Comparison of ENCODE assay signal across 21 cellular contexts in genomic region chr21:14318598-14318997, GRCh38.
"Had no signal": no experiment of that assay in that cellular context is flagged by ENCODE, and none has a peak within 500 bp of the region (broad histone marks: within the 10 kb centered on the region; RNA-seq: fewer than 3 reads in every experiment).

No MANE protein-coding gene starts in this region.

- H3K9ac ChIP-seq: parathyroid adenoma had no signal

- H3K36me3 ChIP-seq: gastrocnemius medialis, thyroid gland had no signal

- H3K27ac ChIP-seq: gastrocnemius medialis, parathyroid adenoma, thyroid gland had no signal

- H3K4me3 ChIP-seq: gastrocnemius medialis, lung, smooth muscle cell, thyroid gland had no signal

- H3K36me3 Mint-ChIP-seq: activated CD8-positive, alpha-beta memory T cell treated with anti-CD3 and anti-CD28 coated beads, Interleukin-2, amount 10 ng/mL, durations not matched to agents 7 days and 5 days; activated naive CD8-positive, alpha-beta T cell treated with anti-CD3 and anti-CD28 coated beads for 36 hours; natural killer cell treated with Interleukin-12 subunit alpha and Interleukin-12 subunit beta and Interleukin-15 and Interleukin-18, amount 100 ng/mL, for 72 hours had no signal

- ATAC-seq: activated CD8-positive, alpha-beta memory T cell treated with anti-CD3 and anti-CD28 coated beads, Interleukin-2, amount 10 ng/mL, durations not matched to agents 7 days and 5 days; esophagus mucosa; gastrocnemius medialis; left lobe of liver; natural killer cell treated with Interleukin-12 subunit alpha and Interleukin-12 subunit beta and Interleukin-15 and Interleukin-18, amount 100 ng/mL, for 72 hours; sciatic nerve had no signal

- H3K79me2 ChIP-seq: parathyroid adenoma had no signal

- H3K4me1 ChIP-seq: gastrocnemius medialis, parathyroid adenoma, thyroid gland had no signal

- H3K4me2 ChIP-seq: smooth muscle cell had no signal

- H3K4me3 Mint-ChIP-seq: activated B cell treated with CpG ODN at 0.5 μM for 24 hours; activated CD4-positive, alpha-beta memory T cell treated with anti-CD3 and anti-CD28 coated beads, Interleukin-2, amount 10 ng/mL, durations not matched to agents 7 days and 5 days; activated CD8-positive, alpha-beta memory T cell treated with anti-CD3 and anti-CD28 coated beads, Interleukin-2, amount 10 ng/mL, durations not matched to agents 7 days and 5 days; activated naive CD8-positive, alpha-beta T cell treated with anti-CD3 and anti-CD28 coated beads for 36 hours; natural killer cell treated with Interleukin-12 subunit alpha and Interleukin-12 subunit beta and Interleukin-15 and Interleukin-18, amount 100 ng/mL, for 72 hours had no signal

- H3K27me3 ChIP-seq: gastrocnemius medialis, thyroid gland had no signal

- H3K27ac Mint-ChIP-seq: activated B cell treated with CpG ODN at 0.5 μM for 24 hours; activated CD4-positive, alpha-beta memory T cell treated with anti-CD3 and anti-CD28 coated beads, Interleukin-2, amount 10 ng/mL, durations not matched to agents 7 days and 5 days; activated CD8-positive, alpha-beta memory T cell treated with anti-CD3 and anti-CD28 coated beads, Interleukin-2, amount 10 ng/mL, durations not matched to agents 7 days and 5 days; activated naive CD8-positive, alpha-beta T cell treated with anti-CD3 and anti-CD28 coated beads for 36 hours; natural killer cell treated with Interleukin-12 subunit alpha and Interleukin-12 subunit beta and Interleukin-15 and Interleukin-18, amount 100 ng/mL, for 72 hours had no signal

- H3K9me3 Mint-ChIP-seq: activated B cell treated with CpG ODN at 0.5 μM for 24 hours; activated CD4-positive, alpha-beta memory T cell treated with anti-CD3 and anti-CD28 coated beads, Interleukin-2, amount 10 ng/mL, durations not matched to agents 7 days and 5 days; activated naive CD8-positive, alpha-beta T cell treated with anti-CD3 and anti-CD28 coated beads for 36 hours; natural killer cell treated with Interleukin-12 subunit alpha and Interleukin-12 subunit beta and Interleukin-15 and Interleukin-18, amount 100 ng/mL, for 72 hours had no signal

- H2AFZ ChIP-seq: parathyroid adenoma had no signal

- H3K4me1 Mint-ChIP-seq: activated B cell treated with CpG ODN at 0.5 μM for 24 hours; activated CD4-positive, alpha-beta memory T cell treated with anti-CD3 and anti-CD28 coated beads, Interleukin-2, amount 10 ng/mL, durations not matched to agents 7 days and 5 days; activated CD8-positive, alpha-beta memory T cell treated with anti-CD3 and anti-CD28 coated beads, Interleukin-2, amount 10 ng/mL, durations not matched to agents 7 days and 5 days; activated naive CD8-positive, alpha-beta T cell treated with anti-CD3 and anti-CD28 coated beads for 36 hours had no signal

- H3K9me3 ChIP-seq: gastrocnemius medialis, thyroid gland had no signal

- DNase-seq: activated B cell treated with CpG ODN at 0.5 μM for 24 hours; activated CD4-positive, alpha-beta memory T cell treated with anti-CD3 and anti-CD28 coated beads, Interleukin-2, amount 10 ng/mL, durations not matched to agents 7 days and 5 days; activated CD4-positive, alpha-beta T cell treated with anti-CD3 and anti-CD28 coated beads for 4 hours; activated CD8-positive, alpha-beta memory T cell treated with anti-CD3 and anti-CD28 coated beads, Interleukin-2, amount 10 ng/mL, durations not matched to agents 7 days and 5 days; activated naive CD4-positive, alpha-beta T cell; activated naive CD8-positive, alpha-beta T cell treated with anti-CD3 and anti-CD28 coated beads for 36 hours; amniotic stem cell; effector CD8-positive, alpha-beta T cell; gastrocnemius medialis; head of caudate nucleus; kidney; stimulated activated CD4-positive, alpha-beta T cell treated with anti-CD3 and anti-CD28 coated beads, Interleukin-4, amount 100 ng/mL, for 4 hours; stimulated activated naive CD4-positive, alpha-beta T cell; thyroid gland had no signal
